In genomic region chr2:64253421-64253820, GRCh38 we compare ENCODE assay signal across 1 cellular context.
A peak's percentile ranks its signal among the peaks of the same experiment; 100 is the strongest.
TF ChIP-seq lines count a peak whose summit lies in the region.

No MANE protein-coding gene starts in this region.

TF ChIP-seq in K562, 482 proteins besides CTCF, POLR2A, EP300 and RAD21 (continued from another document):
- 0 out of 2 replicates have a peak, but pooled peaks have one; percentile 17 for TF ChIP-seq VEZF1 (CRISPR knock-in tag; IDR thresholded peaks at IDR 0.05)
- TF ChIP-seq NCOR1 (IDR thresholded peaks at IDR 0.05) = peak; percentile 83
- TF ChIP-seq ETV1 (tag; conservative IDR thresholded peaks at IDR 0.05; ENCODE audit: low read depth) = peak; percentile 48; the same call in 1 of the 2 replicates
- peak; percentile 53 for TF ChIP-seq DPF2 (IDR thresholded peaks at IDR 0.05)
- TF ChIP-seq SMARCE1 (IDR thresholded peaks at IDR 0.05) = peak; percentile 72; the same call in 1 of the 2 replicates
TF ChIP-seq in K562: peak in this region for 21; not testable (repeated sequence) for 461.
